ENCODE assay signal across 17 cellular contexts in genomic region chr14:88516742-88517418, GRCh38. TPM values are rescaled to one million over a fixed set of nuclear protein-coding genes. Genes with fewer than 3 reads are reported as not detected.
DNase-seq lines count a peak whose midpoint lies in the region; ATAC-seq and TF ChIP-seq lines count a peak whose summit lies in the region.
"Had no signal": no experiment of that assay in that cellular context is flagged by ENCODE, and none has a peak within 500 bp of the region (broad histone marks: within the 10 kb centered on the region; RNA-seq: fewer than 3 reads in every experiment).

No MANE protein-coding gene starts in this region.

- DNase-seq in cardiac muscle cell (ENCODE audit: low read depth in 1 of 2, low spot score in 1 of 2) (no peak), right cardiac atrium (no peak), body of pancreas (peak in 2 of 4 donors; percentile 37 to 41), mesenchymal stem cell (no peak), type B pancreatic cell (ENCODE audit: extremely low spot score, unreplicated experiment) (no peak), sciatic nerve (ENCODE audit: low spot score) (no peak), DMS153 (lab: John Stamatoyannopoulos, UW) (no peak)
- DNase-seq in stimulated activated CD4-positive, alpha-beta T cell treated with anti-CD3 and anti-CD28 coated beads, Interleukin-12 subunit alpha, Interleukin-12 subunit beta, amount 100 ng/mL, for 4 hours = no peak
- DNase-seq: ACHN; activated CD4-positive, CD25-positive, alpha-beta regulatory T cell; NCI-H187 treated with DMSO at 0.1 percent for 48 hours; NCI-H82; psoas muscle had no signal

- peaks cover 11% of the 10 kb centered on the region for H3K79me1 ChIP-seq in mesenchymal stem cell (replicated peaks; ENCODE audit: low read length, poor library complexity, severe bottlenecking)

- intact Hi-C loops in right cardiac atrium (cut with DNase I) = no loop called here
- intact Hi-C loops in body of pancreas (cut with DNase I) = no loop called here
- intact Hi-C loops in sciatic nerve (cut with DNase I) = no loop called here

- no peak overlapping the region for H2BK12ac ChIP-seq in mesenchymal stem cell (ENCODE audit: low read length in 2 of 2)

- H3K27ac ChIP-seq in cardiac muscle cell (peak overlapping the region; percentile 38), right cardiac atrium (ENCODE audit: low read length) (no peak overlapping the region), body of pancreas (peak overlapping the region; percentile 18 to 72 (median 34)), mesenchymal stem cell (ENCODE audit: low read length, poor library complexity, severe bottlenecking) (peak overlapping the region; percentile 13)
- H3K27ac ChIP-seq: gastroesophageal sphincter, HL-60, psoas muscle had no signal

- H3K4me2 ChIP-seq in mesenchymal stem cell (ENCODE audit: low read length, poor library complexity, severe bottlenecking) = peak overlapping the region; percentile 63

- WGBS in right cardiac atrium = 68% methylated on average over 7 of the region's 7 CpGs
- WGBS in body of pancreas, 2 donors = 22 to 33% methylated on average over 7 of the region's 7 CpGs
- 91% methylated on average over 4 of the region's 7 CpGs for WGBS in mesenchymal stem cell

- no peak overlapping the region for H3K4me3 ChIP-seq in cardiac muscle cell
- H3K4me3 ChIP-seq in right cardiac atrium (ENCODE audit: low read length) = no peak overlapping the region
- H3K4me3 ChIP-seq in body of pancreas = no peak overlapping the region
- H3K4me3 ChIP-seq in mesenchymal stem cell (ENCODE audit: insufficient read depth in 1 of 2, low read depth in 1 of 2, low read length in 2 of 2) = no peak overlapping the region
- H3K4me3 ChIP-seq: gastroesophageal sphincter, psoas muscle had no signal

- no peak overlapping the region for H3K4ac ChIP-seq in mesenchymal stem cell (ENCODE audit: low read depth in 1 of 2, low read length in 2 of 2)

- H3K23ac ChIP-seq in mesenchymal stem cell (ENCODE audit: low read length in 2 of 2) = no peak overlapping the region

- H3K36me3 ChIP-seq in cardiac muscle cell (peaks cover 2% of the 10 kb centered on the region), body of pancreas (replicated peaks in 1 of 2; ENCODE audit: insufficient read depth in 1 of 2, low read depth in 2 of 2) (no peaks in the 10 kb centered on the region), mesenchymal stem cell (ENCODE audit: control insufficient read depth in 1 of 2, insufficient read depth in 2 of 2, low read depth in 1 of 2, low read length in 2 of 2) (peaks cover 0 to 38% of the 10 kb centered on the region in 2 experiments)

- no peak overlapping the region for H2AK5ac ChIP-seq in mesenchymal stem cell (ENCODE audit: low read length, severe bottlenecking)

- H3K9me3 ChIP-seq in cardiac muscle cell (ENCODE audit: low read depth) (no peaks in the 10 kb centered on the region), right cardiac atrium (ENCODE audit: control insufficient read depth, low read length) (no peaks in the 10 kb centered on the region), body of pancreas (no peaks in the 10 kb centered on the region), mesenchymal stem cell (ENCODE audit: control insufficient read depth, low read length) (no peaks in the 10 kb centered on the region)
- H3K9me3 ChIP-seq: gastroesophageal sphincter, psoas muscle had no signal

- no peak overlapping the region for H3K18ac ChIP-seq in mesenchymal stem cell (ENCODE audit: low read depth in 1 of 2, low read length in 2 of 2)

- TF ChIP-seq POLR2A in body of pancreas (IDR thresholded peaks at IDR 0.05) = no peak

- H3K36me3 Mint-ChIP-seq in type B pancreatic cell = peaks cover 12% of the 10 kb centered on the region
- H3K36me3 Mint-ChIP-seq: activated naive CD8-positive, alpha-beta T cell had no signal

- no peak overlapping the region for H3K9ac ChIP-seq in mesenchymal stem cell (ENCODE audit: low read length)

- no peak overlapping the region for H4K91ac ChIP-seq in mesenchymal stem cell (ENCODE audit: low read length)

- H2BK15ac ChIP-seq in mesenchymal stem cell (ENCODE audit: low read depth, poor library complexity, severe bottlenecking) = no peak overlapping the region

- H3K27ac Mint-ChIP-seq in type B pancreatic cell = peak overlapping the region; percentile 10
- H3K27ac Mint-ChIP-seq: activated naive CD8-positive, alpha-beta T cell had no signal

- no peaks in the 10 kb centered on the region for H3K27me3 Mint-ChIP-seq in type B pancreatic cell

- no peaks in the 10 kb centered on the region for H3K9me3 Mint-ChIP-seq in type B pancreatic cell

- H3K4me1 ChIP-seq in cardiac muscle cell (ENCODE audit: low read depth) = no peaks in the 10 kb centered on the region
- H3K4me1 ChIP-seq in right cardiac atrium (ENCODE audit: control insufficient read depth, insufficient read depth, low read length) = peaks cover 2% of the 10 kb centered on the region
- peaks cover 37% of the 10 kb centered on the region for H3K4me1 ChIP-seq in body of pancreas
- H3K4me1 ChIP-seq in mesenchymal stem cell (ENCODE audit: control insufficient read depth, insufficient read depth, low read depth, low read length) = peaks cover 1% of the 10 kb centered on the region
- H3K4me1 ChIP-seq: psoas muscle had no signal

- no peak overlapping the region for H2BK5ac ChIP-seq in mesenchymal stem cell (ENCODE audit: low read depth, low read length, poor library complexity, severe bottlenecking)

- no peaks in the 10 kb centered on the region for H3K27me3 ChIP-seq in cardiac muscle cell
- no peaks in the 10 kb centered on the region for H3K27me3 ChIP-seq in right cardiac atrium (ENCODE audit: control insufficient read depth, insufficient read depth)
- H3K27me3 ChIP-seq in body of pancreas = no peaks in the 10 kb centered on the region
- H3K27me3 ChIP-seq in mesenchymal stem cell (ENCODE audit: control insufficient read depth in 1 of 2, insufficient read depth in 1 of 2, low read length in 2 of 2) = no peaks in the 10 kb centered on the region
- H3K27me3 ChIP-seq: gastroesophageal sphincter had no signal

- no peak overlapping the region for H2BK120ac ChIP-seq in mesenchymal stem cell (ENCODE audit: low read depth, low read length)

- peak overlapping the region; percentile 14 for H3K4me3 Mint-ChIP-seq in type B pancreatic cell
- H3K4me3 Mint-ChIP-seq: activated naive CD8-positive, alpha-beta T cell had no signal

- H2AFZ ChIP-seq in mesenchymal stem cell (ENCODE audit: low read depth, low read length) = no peak overlapping the region

- H4K8ac ChIP-seq in mesenchymal stem cell (ENCODE audit: low read length) = no peak overlapping the region

- TF ChIP-seq CTCF in cardiac muscle cell (IDR thresholded peaks at IDR 0.05; ENCODE audit: low read depth, low read length) (no peak), body of pancreas (IDR thresholded peaks at IDR 0.05) (no peak), type B pancreatic cell (conservative IDR thresholded peaks at IDR 0.05) (no peak)

- no peak for ATAC-seq in right cardiac atrium
- peak; percentile 38 for ATAC-seq in body of pancreas
- no peak for ATAC-seq in sciatic nerve
- ATAC-seq: gastroesophageal sphincter, psoas muscle had no signal

- H3K4me1 Mint-ChIP-seq in type B pancreatic cell (ENCODE audit: unreplicated experiment) = peaks cover 23% of the 10 kb centered on the region

- H3K14ac ChIP-seq in mesenchymal stem cell (ENCODE audit: low read length in 2 of 2) = no peak overlapping the region

RNA-seq across cellular contexts. Expression of gene PTPN21, which starts 37.9 kb away (rescaled TPM):
- total RNA-seq in cardiac muscle cell (14.7 and 16.7 TPM in 2 replicates), right cardiac atrium (10 to 100 TPM; 37.8 to 49.4 (median 42.8) TPM), body of pancreas (10 to 100 TPM; 10.5 to 10.9 TPM), type B pancreatic cell (ENCODE audit: low replicate concordance) (19.6 and 21.4 TPM in 2 replicates), sciatic nerve (55.7 TPM)
- polyA plus RNA-seq in cardiac muscle cell (12.0 and 12.2 TPM in 2 replicates), right cardiac atrium (12.0 TPM)
- polyA plus RNA-seq in mesenchymal stem cell (2013, experiment 1 of 2) = 15.5 TPM
- polyA plus RNA-seq in mesenchymal stem cell (2013, experiment 2 of 2) = 15.8 TPM
- total RNA-seq: T-helper 1 cell treated with Interleukin-12 subunit alpha and Interleukin-12 subunit beta and Interleukin-4 antibody, amounts not matched to agents 30 ng/mL and 1 ng/mL, for 36 hours had no signal

RNA-seq across cellular contexts. Expression of gene ZC3H14, which starts 46.0 kb away (rescaled TPM):
- 76.1 and 87.4 TPM in 2 replicates for total RNA-seq in cardiac muscle cell
- 71.3 and 75.0 TPM in 2 replicates for polyA plus RNA-seq in cardiac muscle cell
- total RNA-seq in right cardiac atrium = 10 to 100 TPM; 44.4 to 46.2 (median 45.2) TPM
- polyA plus RNA-seq in right cardiac atrium = 27.1 TPM
- 10 to 100 TPM; 38.6 to 48.5 TPM for total RNA-seq in body of pancreas
- polyA plus RNA-seq in mesenchymal stem cell (2013, experiment 1 of 2) = 39.7 TPM
- polyA plus RNA-seq in mesenchymal stem cell (2013, experiment 2 of 2) = 40.1 TPM
- total RNA-seq in type B pancreatic cell (ENCODE audit: low replicate concordance) = 58.5 and 90.0 TPM in 2 replicates
- 65.6 TPM for total RNA-seq in sciatic nerve
